In genomic region chr19:38853214-38853613, GRCh38 we compare ENCODE assay signal across 9 cellular contexts. TPM values are rescaled to one million over a fixed set of nuclear protein-coding genes. Genes with fewer than 3 reads are reported as not detected.
DNase-seq lines count a peak whose midpoint lies in the region; ATAC-seq and TF ChIP-seq lines count a peak whose summit lies in the region.
"Had no signal": no experiment of that assay in that cellular context is flagged by ENCODE, and none has a peak within 500 bp of the region (broad histone marks: within the 10 kb centered on the region; RNA-seq: fewer than 3 reads in every experiment).

No MANE protein-coding gene starts in this region.

- H3K4me2 ChIP-seq in SK-N-SH: peak overlapping the region; percentile 98

- WGBS in SK-N-SH (ENCODE audit: low lambda C conversion rate): 84% methylated on average over 17 of the region's 17 CpGs
- WGBS in spleen, 5 donors: 86 to 92% (median 92%) methylated on average over 17 of the region's 17 CpGs
- 85 to 89% methylated on average over 17 of the region's 17 CpGs for WGBS in aorta, 2 donors
- WGBS in body of pancreas, 2 donors: 87 to 88% methylated on average over 17 of the region's 17 CpGs

- H3K4me1 ChIP-seq in SK-N-SH (ENCODE audit: control insufficient read depth in 1 of 2, insufficient read depth in 2 of 2, low read depth in 1 of 2, low read length in 1 of 2): peaks cover 8 to 18% of the 10 kb centered on the region in 2 experiments; a peak in 1 of 4 replicates
- peaks cover 12 to 66% (median 50%) of the 10 kb centered on the region in 6 donors for H3K4me1 ChIP-seq in spleen
- no peaks in the 10 kb centered on the region for H3K4me1 ChIP-seq in aorta (ENCODE audit: control insufficient read depth in 1 of 2, insufficient read depth in 2 of 2, low read length in 2 of 2)
- peaks cover 25% of the 10 kb centered on the region for H3K4me1 ChIP-seq in body of pancreas

- H3K9me3 ChIP-seq in SK-N-SH (no peaks in the 10 kb centered on the region), spleen (no peaks in the 10 kb centered on the region), aorta (ENCODE audit: control insufficient read depth, low read length) (no peaks in the 10 kb centered on the region), body of pancreas (no peaks in the 10 kb centered on the region)

- H4K20me1 ChIP-seq in SK-N-SH (ENCODE audit: insufficient read depth): peaks cover 10% of the 10 kb centered on the region

- H3K27ac ChIP-seq in SK-N-SH (ENCODE audit: low read depth in 2 of 2, low read length in 1 of 2) (peak overlapping the region; percentile 91 to 95; a peak in 3 of 4 replicates), spleen (peak overlapping the region; percentile 95 to 100 (median 99)), aorta (ENCODE audit: low read depth in 1 of 2, low read length in 2 of 2) (no peak overlapping the region), body of pancreas (peak overlapping the region in 2 of 4 donors; percentile 95 to 98)

- no peaks in the 10 kb centered on the region for H3K9me3 Mint-ChIP-seq in T-cell

- peaks cover 42 to 47% (median 45%) of the 10 kb centered on the region in 3 donors for H3K4me1 Mint-ChIP-seq in T-cell

- H3F3A ChIP-seq in SK-N-SH (replicated peaks; ENCODE audit: insufficient read depth): peaks cover 20% of the 10 kb centered on the region

- H3K27ac Mint-ChIP-seq in T-cell: peak overlapping the region; percentile 92 to 95

- no peaks in the 10 kb centered on the region for H3K27me3 Mint-ChIP-seq in T-cell

- H3K9me2 ChIP-seq in SK-N-SH: no peaks in the 10 kb centered on the region

- H3K4me3 ChIP-seq in SK-N-SH (ENCODE audit: low read depth in 2 of 2, low read length in 1 of 2): peak overlapping the region; percentile 64 to 87; a peak in 3 of 4 replicates
- H3K4me3 ChIP-seq in fibroblast of villous mesenchyme (ENCODE audit: low read depth, low read length): peak overlapping the region; percentile 87
- H3K4me3 ChIP-seq in spleen: peak overlapping the region in 4 of 8 donors; percentile 61 to 91 (median 66)
- H3K4me3 ChIP-seq in aorta (ENCODE audit: low read length in 2 of 2): no peak overlapping the region
- no peak overlapping the region for H3K4me3 ChIP-seq in body of pancreas

- H3K27me3 ChIP-seq in SK-N-SH (ENCODE audit: insufficient read depth): no peaks in the 10 kb centered on the region
- H3K27me3 ChIP-seq in spleen (replicated peaks in 1 of 7): no peaks in the 10 kb centered on the region
- no peaks in the 10 kb centered on the region for H3K27me3 ChIP-seq in aorta (ENCODE audit: control insufficient read depth in 1 of 2, insufficient read depth in 2 of 2, low read length in 1 of 2)
- H3K27me3 ChIP-seq in body of pancreas: no peaks in the 10 kb centered on the region

- peaks cover 17% of the 10 kb centered on the region for H3K79me2 ChIP-seq in SK-N-SH (ENCODE audit: insufficient read depth)

- no peak for ATAC-seq in SK-N-SH treated with all-trans-retinoic acid at 6 μM for 48 hours
- no peak for ATAC-seq in T-cell (replicated peaks in 1 of 4)
- no peak for ATAC-seq in aorta (ENCODE audit: low FRiP score)
- no peak for ATAC-seq in body of pancreas

- H3K9ac ChIP-seq in SK-N-SH: peak overlapping the region; percentile 97; the same call in 1 of the 2 replicates

- TF ChIP-seq RAD21 in SK-N-SH (IDR thresholded peaks at IDR 0.05; ENCODE audit: low read length): no peak

- no peak for TF ChIP-seq CTCF in SK-N-SH (IDR thresholded peaks at IDR 0.05)
- no peak for TF ChIP-seq CTCF in fibroblast of villous mesenchyme (IDR thresholded peaks at IDR 0.05; ENCODE audit: insufficient read depth, low read depth, low read length)
- no peak for TF ChIP-seq CTCF in spleen (IDR thresholded peaks at IDR 0.05 in 8 of 11, conservative IDR thresholded peaks at IDR 0.05 in 3 of 11)
- no peak for TF ChIP-seq CTCF in body of pancreas (IDR thresholded peaks at IDR 0.05)

- POLR2A ChIA-PET in SK-N-SH (lab: Yijun Ruan, JAX) (no interaction called here), T-cell (lab: Charles Lee) (interaction anchor here in 1 of 2 donors (0.9 kb wide), 1 partner anchor 9 kb away, joined by 3 read pairs; no protein-coding TSS in a partner anchor)

- DNase-seq in SK-N-SH (no peak), T-cell (no peak), fibroblast of villous mesenchyme (ENCODE audit: low read depth) (no peak), spleen (no peak), aorta (no peak), body of pancreas (no peak), NCI-H2029 treated with DMSO at 0.1 percent for 48 hours (lab: John Stamatoyannopoulos, UW) (no peak)

- TF ChIP-seq POLR2A in spleen (IDR thresholded peaks at IDR 0.05) (no peak), body of pancreas (IDR thresholded peaks at IDR 0.05) (no peak)

- peak overlapping the region; percentile 90 to 97 (median 93) for H3K4me3 Mint-ChIP-seq in T-cell

- no peak for TF ChIP-seq EP300 in SK-N-SH (IDR thresholded peaks at IDR 0.05; ENCODE audit: borderline replicate concordance in 1 of 2, low read depth in 1 of 2, low read length in 1 of 2)

- H3K36me3 ChIP-seq in SK-N-SH (replicated peaks in 1 of 2; ENCODE audit: control insufficient read depth in 1 of 2, insufficient read depth in 2 of 2, low read length in 1 of 2): peaks cover 0 to 2% of the 10 kb centered on the region in 2 experiments
- peaks cover 0 to 6% (median 2%) of the 10 kb centered on the region in 6 donors for H3K36me3 ChIP-seq in spleen
- no peaks in the 10 kb centered on the region for H3K36me3 ChIP-seq in aorta (ENCODE audit: control insufficient read depth in 1 of 2, insufficient read depth in 2 of 2, low read length in 1 of 2)
- no peaks in the 10 kb centered on the region for H3K36me3 ChIP-seq in body of pancreas (replicated peaks in 1 of 2; ENCODE audit: insufficient read depth in 1 of 2, low read depth in 2 of 2)

- CTCF ChIA-PET in SK-N-SH (lab: Yijun Ruan, JAX) (interaction anchor here (1.3 to 3.3 kb wide), 2 partner anchors 16 to 34 kb away, joined by 7 to 15 read pairs; no protein-coding TSS in a partner anchor), T-cell (lab: Charles Lee) (interaction anchor here in 1 of 2 donors (1.2 to 1.3 kb wide), 2 partner anchors 16 to 33 kb away, joined by 3 to 4 read pairs; no protein-coding TSS in a partner anchor)

- H3K36me3 Mint-ChIP-seq in T-cell: peaks cover 9% of the 10 kb centered on the region

- intact Hi-C loops in spleen (cut with DNase I; ENCODE audit: low total_unique reads): no loop called here
- intact Hi-C loops in aorta (cut with DNase I): loop anchor here in 1 of 2 donors (5.0 kb wide), 2 partner anchors 236 to 516 kb away; partner anchors contain the start of genes CATSPERG, EIF3K and MAP4K1
- intact Hi-C loops in body of pancreas (cut with DNase I): no loop called here

- H2AFZ ChIP-seq in SK-N-SH (ENCODE audit: low read depth): peak overlapping the region; percentile 97

RNA-seq across cellular contexts. Expression of gene HNRNPL, which starts 3.4 kb away (rescaled TPM):
- polyA plus RNA-seq in SK-N-SH (2012; rRNA removed) (249 and 280 TPM in 2 replicates), spleen (100 to 1,000 TPM; 147 to 175 (median 168) TPM), aorta (100 to 1,000 TPM in 1 of 2 donors, 10 to 100 TPM in 1; 83.3 to 150 TPM)
- 177 and 211 TPM in 2 replicates for polyA plus RNA-seq in SK-N-SH (2012; cell fraction: cytosol; rRNA removed)
- 330 and 355 TPM in 2 replicates for polyA plus RNA-seq in SK-N-SH (2012; cell fraction: nucleus; rRNA removed)
- total RNA-seq in T-cell (100 to 1,000 TPM; 320 to 498 (median 330) TPM), fibroblast of villous mesenchyme (223 and 268 TPM in 2 replicates), spleen (100 to 1,000 TPM; 188 to 357 (median 294) TPM), aorta (100 to 1,000 TPM; 220 TPM), body of pancreas (100 to 1,000 TPM in 1 of 2 donors, 10 to 100 TPM in 1; 80.4 to 139 TPM)

RNA-seq across cellular contexts. Expression of gene ECH1, which starts 21.6 kb away (rescaled TPM):
- 169 and 211 TPM in 2 replicates for polyA plus RNA-seq in SK-N-SH (2012; rRNA removed)
- 138 and 164 TPM in 2 replicates for polyA plus RNA-seq in SK-N-SH (2012; cell fraction: cytosol; rRNA removed)
- polyA plus RNA-seq in SK-N-SH (2012; cell fraction: nucleus; rRNA removed): 133 and 154 TPM in 2 replicates
- total RNA-seq in T-cell: 100 to 1,000 TPM in 4 of 5 donors, 10 to 100 TPM in 1; 76.7 to 159 (median 134) TPM
- total RNA-seq in fibroblast of villous mesenchyme: 29.4 and 30.9 TPM in 2 replicates
- total RNA-seq in spleen: 100 to 1,000 TPM; 119 to 293 (median 191) TPM
- 100 to 1,000 TPM; 196 to 370 (median 216) TPM for polyA plus RNA-seq in spleen
- total RNA-seq in aorta: 10 to 100 TPM; 92.2 to 95.1 TPM
- polyA plus RNA-seq in aorta: 100 to 1,000 TPM; 139 to 190 TPM
- 10 to 100 TPM; 87.4 to 93.3 TPM for total RNA-seq in body of pancreas

RNA-seq across cellular contexts. Expression of gene RINL, which starts 24.9 kb away (rescaled TPM):
- polyA plus RNA-seq in SK-N-SH (2012; rRNA removed) (3.8 and 4.0 TPM in 2 replicates), spleen (10 to 100 TPM; 26.6 to 42.5 (median 36.0) TPM), aorta (1 to 10 TPM; 1.8 to 5.4 TPM)
- polyA plus RNA-seq in SK-N-SH (2012; cell fraction: cytosol; rRNA removed): 2.4 and 3.4 TPM in 2 replicates
- 3.9 and 4.6 TPM in 2 replicates for polyA plus RNA-seq in SK-N-SH (2012; cell fraction: nucleus; rRNA removed)
- total RNA-seq in T-cell (10 to 100 TPM; 44.2 to 81.3 (median 71.0) TPM), fibroblast of villous mesenchyme (1.3 TPM in 2 replicates), spleen (10 to 100 TPM; 14.5 to 31.3 (median 26.5) TPM), aorta (1 to 10 TPM; 3.3 to 5.7 TPM), body of pancreas (10 to 100 TPM in 1 of 2 donors, 1 to 10 TPM in 1; 6.9 to 13.7 TPM)

RNA-seq across cellular contexts. Expression of gene LGALS4, which starts 40.5 kb away (rescaled TPM):
- 0.21 and 0.58 TPM in 2 replicates for polyA plus RNA-seq in SK-N-SH (2012; rRNA removed)
- polyA plus RNA-seq in SK-N-SH (2012; cell fraction: cytosol; rRNA removed): 0.03 TPM in 1 of 2 replicates, not detected in the other
- 1.0 and 2.4 TPM in 2 replicates for polyA plus RNA-seq in SK-N-SH (2012; cell fraction: nucleus; rRNA removed)
- total RNA-seq in T-cell: 1 to 10 TPM; 3.8 to 8.8 (median 6.6) TPM
- total RNA-seq in fibroblast of villous mesenchyme: 0.43 TPM in 1 of 2 replicates, not detected in the other
- total RNA-seq in spleen: 1 to 10 TPM; 1.1 to 7.5 (median 2.8) TPM
- 1 to 10 TPM; 2.9 to 9.6 (median 9.3) TPM for polyA plus RNA-seq in spleen
- 1 to 10 TPM in 1 of 2 donors, under 1 TPM in 1; 0.51 to 2.9 TPM for total RNA-seq in aorta
- 100 to 1,000 TPM in 1 of 2 donors, 1 to 10 TPM in 1; 9.1 to 544 TPM for polyA plus RNA-seq in aorta
- 100 to 1,000 TPM in 1 of 2 donors, 10 to 100 TPM in 1; 54.1 to 153 TPM for total RNA-seq in body of pancreas
- total RNA-seq: A172 had no signal

RNA-seq across cellular contexts. Expression of gene SIRT2, which starts 46.2 kb away (rescaled TPM):
- 37.9 and 39.3 TPM in 2 replicates for polyA plus RNA-seq in SK-N-SH (2012; rRNA removed)
- 17.9 and 27.7 TPM in 2 replicates for polyA plus RNA-seq in SK-N-SH (2012; cell fraction: cytosol; rRNA removed)
- 86.3 and 93.6 TPM in 2 replicates for polyA plus RNA-seq in SK-N-SH (2012; cell fraction: nucleus; rRNA removed)
- 10 to 100 TPM; 50.7 to 67.6 (median 55.6) TPM for total RNA-seq in T-cell
- 45.3 and 57.0 TPM in 2 replicates for total RNA-seq in fibroblast of villous mesenchyme
- 10 to 100 TPM; 44.5 to 81.0 (median 61.8) TPM for total RNA-seq in spleen
- polyA plus RNA-seq in spleen: 10 to 100 TPM; 25.8 to 45.1 (median 30.7) TPM
- 10 to 100 TPM; 34.6 to 42.4 TPM for total RNA-seq in aorta
- 10 to 100 TPM; 34.8 to 51.2 TPM for polyA plus RNA-seq in aorta
- 10 to 100 TPM; 33.2 to 39.6 TPM for total RNA-seq in body of pancreas

Comparison
In these comparisons a context has a peak if more than half of its experiments do, and no peak if none do; other contexts are left out.
1. H3K27ac ChIP-seq: peak in SK-N-SH (2 of 2) and spleen (8 of 8); none in aorta (0 of 2).
2. H3K4me3 ChIP-seq: peak in SK-N-SH (2 of 2) and fibroblast of villous mesenchyme (single experiment); none in aorta (0 of 2) and body of pancreas (0 of 2).